30 cellular contexts compared by ENCODE assay signal in the genomic region with DNA sequence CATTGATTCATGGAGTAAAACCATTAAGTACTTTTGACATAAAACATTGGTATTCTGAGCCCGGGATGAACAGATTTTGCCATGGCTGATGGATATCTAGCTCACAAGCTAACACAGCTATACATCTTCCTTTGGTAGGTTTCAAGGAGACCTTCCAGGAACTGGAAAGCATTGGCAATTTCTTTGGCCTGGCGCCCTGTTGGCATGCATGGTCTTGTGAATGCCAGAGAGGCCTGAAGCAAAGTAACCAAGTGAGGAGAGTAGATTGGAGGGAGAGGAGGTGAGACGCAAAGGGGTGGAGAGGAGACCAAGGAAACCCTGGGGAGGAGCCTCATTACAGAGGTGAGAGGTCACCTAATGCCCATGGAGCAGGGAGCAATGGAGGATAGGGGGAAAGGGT.
"Had no signal": no experiment of that assay in that cellular context is flagged by ENCODE, and none has a peak within 500 bp of the region (broad histone marks: within the 10 kb centered on the region; RNA-seq: fewer than 3 reads in every experiment).

No MANE protein-coding gene starts in this region.

- H3K27ac ChIP-seq: adrenal gland, esophagus squamous epithelium, left lung, lower lobe of right lung, ovary, skin epidermis, thoracic aorta, uterus, VCaP had no signal

- H3K36me3 Mint-ChIP-seq: activated naive CD8-positive, alpha-beta T cell; brain; natural killer cell treated with Interleukin-12 subunit alpha and Interleukin-12 subunit beta and Interleukin-15 and Interleukin-18, amount 100 ng/mL, for 72 hours; type B pancreatic cell had no signal

- H3K27ac Mint-ChIP-seq: activated naive CD8-positive, alpha-beta T cell; brain; natural killer cell treated with Interleukin-12 subunit alpha and Interleukin-12 subunit beta and Interleukin-15 and Interleukin-18, amount 100 ng/mL, for 72 hours; progenitor cell of endocrine pancreas; type B pancreatic cell had no signal

- DNase-seq: activated CD4-positive, alpha-beta T cell treated with anti-CD3 and anti-CD28 coated beads for 4 hours; activated CD4-positive, alpha-beta T cell treated with anti-CD3 and anti-CD28 coated beads, Interleukin-2, amount 50 U/mL, for 4 hours; activated effector memory CD4-positive, alpha-beta T cell treated with Interleukin-2 at 50 U/mL for 16 hours; activated naive CD4-positive, alpha-beta T cell treated with Interleukin-2 at 50 U/mL for 16 hours; activated T-cell treated with anti-CD3 and anti-CD28 coated beads for 4 hours; activated T-cell treated with anti-CD3 and anti-CD28 coated beads, Interleukin-2, amount 50 U/mL, for 72 hours; adrenal gland; aorta; caudate nucleus; esophagus squamous epithelium; left lung; lower lobe of right lung; mesendoderm; ovary; retina; stimulated activated CD4-positive, alpha-beta T cell treated with anti-CD3 and anti-CD28 coated beads, Interleukin-12 subunit alpha, Interleukin-12 subunit beta, amount 100 ng/mL, for 4 hours; stimulated activated CD4-positive, alpha-beta T cell treated with anti-CD3 and anti-CD28 coated beads, Interleukin-4, amount 100 ng/mL, for 1 hour; stimulated activated naive CD8-positive, alpha-beta T cell treated with anti-CD3 and anti-CD28 coated beads, Interleukin-15, Interleukin-2, amounts not matched to agents 100 U/mL and 50 U/mL, for 24 hours; T-helper 9 cell; uterus had no signal

- H3K27me3 Mint-ChIP-seq: progenitor cell of endocrine pancreas had no signal

- H3K9me3 ChIP-seq: adrenal gland, esophagus squamous epithelium, left lung, lower lobe of right lung, mucosa of descending colon, ovary, thoracic aorta, uterus had no signal

- H3K4me3 ChIP-seq: adrenal gland, esophagus squamous epithelium, left lung, lower lobe of right lung, mucosa of descending colon, ovary, skin epidermis, thoracic aorta, uterus had no signal

- ATAC-seq: activated T-cell treated with anti-CD3 and anti-CD28 coated beads, Interleukin-2, amount 50 U/mL, for 72 hours; left lung; lower lobe of right lung; mucosa of descending colon; natural killer cell treated with Interleukin-12 subunit alpha and Interleukin-12 subunit beta and Interleukin-15 and Interleukin-18, amount 100 ng/mL, for 72 hours; sciatic nerve; stimulated activated naive CD8-positive, alpha-beta T cell treated with anti-CD3 and anti-CD28 coated beads, Interleukin-15, Interleukin-2, amounts not matched to agents 100 U/mL and 50 U/mL, for 24 hours had no signal

- H3K27me3 ChIP-seq: ovary, uterus had no signal

- H3K9me3 Mint-ChIP-seq: activated T-cell treated with anti-CD3 and anti-CD28 coated beads, Interleukin-2, amount 50 U/mL, for 72 hours; natural killer cell treated with Interleukin-12 subunit alpha and Interleukin-12 subunit beta and Interleukin-15 and Interleukin-18, amount 100 ng/mL, for 72 hours had no signal

- H3K4me3 Mint-ChIP-seq: activated naive CD8-positive, alpha-beta T cell; activated T-cell treated with anti-CD3 and anti-CD28 coated beads, Interleukin-2, amount 50 U/mL, for 72 hours; brain; natural killer cell treated with Interleukin-12 subunit alpha and Interleukin-12 subunit beta and Interleukin-15 and Interleukin-18, amount 100 ng/mL, for 72 hours had no signal

- H3K36me3 ChIP-seq: adrenal gland, esophagus squamous epithelium, lower lobe of right lung, ovary, thoracic aorta, uterus had no signal
